In the genomic region with DNA sequence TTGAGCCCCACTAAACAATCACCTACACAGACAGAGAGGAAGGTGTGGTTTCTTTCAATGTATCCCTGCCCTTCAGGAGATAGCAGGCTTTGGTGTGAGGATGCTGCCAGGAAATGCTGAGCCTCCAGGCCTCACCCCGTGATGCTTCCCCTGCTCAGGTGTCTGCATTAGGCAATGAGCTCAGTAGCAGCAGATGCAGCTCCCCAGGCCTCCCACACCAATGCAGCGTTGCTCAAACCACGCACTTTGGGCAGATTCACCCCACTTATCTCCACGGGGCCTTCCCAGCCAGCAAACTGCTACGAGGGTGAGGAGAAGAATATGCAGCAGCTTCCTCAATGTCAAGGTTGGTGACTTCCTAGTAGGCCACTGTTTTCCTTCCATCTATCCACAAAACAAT, we compare ENCODE assay signal across 23 cellular contexts.
DNase-seq lines count a peak whose midpoint lies in the region; ATAC-seq and TF ChIP-seq lines count a peak whose summit lies in the region.
"Had no signal": no experiment of that assay in that cellular context is flagged by ENCODE, and none has a peak within 500 bp of the region (broad histone marks: within the 10 kb centered on the region; RNA-seq: fewer than 3 reads in every experiment).

No MANE protein-coding gene starts in this region.

- 85 to 86% methylated on average over 1 to 5 of the region's 5 CpGs for WGBS in endodermal cell (ENCODE audit: insufficient coverage in 1 of 2, insufficient read length in 1 of 2), 2 experiments

- H3K36me3 Mint-ChIP-seq in endodermal cell (ENCODE audit: low read depth): no peaks in the 10 kb centered on the region
- H3K36me3 Mint-ChIP-seq: activated naive CD4-positive, alpha-beta T cell treated with anti-CD3 and anti-CD28 coated beads, Interleukin-2, amount 10 ng/mL, durations not matched to agents 7 days and 5 days; naive B cell; stimulated activated effector memory CD8-positive, alpha-beta T cell treated with anti-CD3 and anti-CD28 coated beads, Interleukin-12 subunit alpha, Interleukin-12 subunit beta, amount 100 ng/mL, for 72 hours had no signal

- H3K9me3 Mint-ChIP-seq in endodermal cell: no peaks in the 10 kb centered on the region
- H3K9me3 Mint-ChIP-seq: activated CD8-positive, alpha-beta T cell treated with anti-CD3 and anti-CD28 coated beads for 36 hours; activated naive CD4-positive, alpha-beta T cell treated with anti-CD3 and anti-CD28 coated beads, Interleukin-2, amount 10 ng/mL, durations not matched to agents 7 days and 5 days; activated T-cell treated with anti-CD3 and anti-CD28 coated beads, Interleukin-2, amount 50 U/mL, for 24 hours; CD4-positive, alpha-beta T cell; dendritic cell treated with granulocyte-macrophage colony-stimulating factor and Interleukin-4, amounts not matched to agents 40 ng/mL and 50 ng/mL, for 4 days; naive B cell; stimulated activated effector memory CD8-positive, alpha-beta T cell treated with anti-CD3 and anti-CD28 coated beads, Interleukin-12 subunit alpha, Interleukin-12 subunit beta, amount 100 ng/mL, for 72 hours had no signal

- no peak overlapping the region for H3K9ac ChIP-seq in endodermal cell (ENCODE audit: extremely low read depth, low read length, poor library complexity, severe bottlenecking)
- H3K9ac ChIP-seq: GM23248, parathyroid adenoma had no signal

- H3K9me3 ChIP-seq in endodermal cell (ENCODE audit: control insufficient read depth, low read length): no peaks in the 10 kb centered on the region
- H3K9me3 ChIP-seq: right lobe of liver had no signal

- peaks cover 16% of the 10 kb centered on the region for H3K4me1 Mint-ChIP-seq in endodermal cell
- H3K4me1 Mint-ChIP-seq: activated naive CD4-positive, alpha-beta T cell treated with anti-CD3 and anti-CD28 coated beads, Interleukin-2, amount 10 ng/mL, durations not matched to agents 7 days and 5 days; naive B cell; stimulated activated effector memory CD8-positive, alpha-beta T cell treated with anti-CD3 and anti-CD28 coated beads, Interleukin-12 subunit alpha, Interleukin-12 subunit beta, amount 100 ng/mL, for 72 hours had no signal

- H3K27me3 Mint-ChIP-seq in endodermal cell (ENCODE audit: insufficient read depth): no peaks in the 10 kb centered on the region
- H3K27me3 Mint-ChIP-seq: activated CD8-positive, alpha-beta T cell treated with anti-CD3 and anti-CD28 coated beads for 36 hours; activated naive CD4-positive, alpha-beta T cell treated with anti-CD3 and anti-CD28 coated beads, Interleukin-2, amount 10 ng/mL, durations not matched to agents 7 days and 5 days; activated T-cell treated with anti-CD3 and anti-CD28 coated beads, Interleukin-2, amount 50 U/mL, for 24 hours; CD4-positive, alpha-beta T cell had no signal

- H3K4me3 Mint-ChIP-seq in endodermal cell: no peak overlapping the region
- H3K4me3 Mint-ChIP-seq: activated CD8-positive, alpha-beta T cell treated with anti-CD3 and anti-CD28 coated beads for 36 hours; activated naive CD4-positive, alpha-beta T cell treated with anti-CD3 and anti-CD28 coated beads, Interleukin-2, amount 10 ng/mL, durations not matched to agents 7 days and 5 days; activated T-cell treated with anti-CD3 and anti-CD28 coated beads, Interleukin-2, amount 50 U/mL, for 24 hours; CD4-positive, alpha-beta T cell; dendritic cell treated with granulocyte-macrophage colony-stimulating factor and Interleukin-4, amounts not matched to agents 40 ng/mL and 50 ng/mL, for 4 days; naive B cell; stimulated activated effector memory CD8-positive, alpha-beta T cell treated with anti-CD3 and anti-CD28 coated beads, Interleukin-12 subunit alpha, Interleukin-12 subunit beta, amount 100 ng/mL, for 72 hours had no signal

- H3K27me3 ChIP-seq in endodermal cell (ENCODE audit: control insufficient read depth, insufficient read depth, low read length, poor library complexity, severe bottlenecking): no peaks in the 10 kb centered on the region
- H3K27me3 ChIP-seq: hepatocyte, right lobe of liver had no signal

- H3K4me3 ChIP-seq in endodermal cell (ENCODE audit: low read length): no peak overlapping the region
- H3K4me3 ChIP-seq: GM23248, hepatocyte, right lobe of liver, SK-N-MC had no signal

- H3K27ac Mint-ChIP-seq in endodermal cell: no peak overlapping the region
- H3K27ac Mint-ChIP-seq: activated CD8-positive, alpha-beta T cell treated with anti-CD3 and anti-CD28 coated beads for 36 hours; activated naive CD4-positive, alpha-beta T cell treated with anti-CD3 and anti-CD28 coated beads, Interleukin-2, amount 10 ng/mL, durations not matched to agents 7 days and 5 days; activated T-cell treated with anti-CD3 and anti-CD28 coated beads, Interleukin-2, amount 50 U/mL, for 24 hours; CD4-positive, alpha-beta T cell; dendritic cell treated with granulocyte-macrophage colony-stimulating factor and Interleukin-4, amounts not matched to agents 40 ng/mL and 50 ng/mL, for 4 days; naive B cell; stimulated activated effector memory CD8-positive, alpha-beta T cell treated with anti-CD3 and anti-CD28 coated beads, Interleukin-12 subunit alpha, Interleukin-12 subunit beta, amount 100 ng/mL, for 72 hours had no signal

- H3K36me3 ChIP-seq in endodermal cell (ENCODE audit: control insufficient read depth, insufficient read depth, low read length): no peaks in the 10 kb centered on the region
- H3K36me3 ChIP-seq: right lobe of liver had no signal

- TF ChIP-seq CTCF in endodermal cell (conservative IDR thresholded peaks at IDR 0.05): no peak

- no peak overlapping the region for H3K27ac ChIP-seq in endodermal cell (ENCODE audit: low read depth, low read length)
- H3K27ac ChIP-seq: GM23248, hepatocyte, parathyroid adenoma, right lobe of liver, SK-N-MC had no signal

- DNase-seq in DMS153 treated with DMSO at 0.1 percent for 48 hours (lab: John Stamatoyannopoulos, UW; ENCODE audit: unreplicated experiment) (peak; percentile 48), NCI-H2029 (lab: John Stamatoyannopoulos, UW) (peak; percentile 63), NCI-H748 (lab: John Stamatoyannopoulos, UW; ENCODE audit: unreplicated experiment) (peak; percentile 29), endodermal cell (peak; percentile 71), amniotic stem cell (lab: John Stamatoyannopoulos, UW) (no peak)
- no peak for DNase-seq in activated naive CD4-positive, alpha-beta T cell treated with Interleukin-2 at 50 U/mL for 16 hours
- DNase-seq: activated CD4-positive, CD25-positive, alpha-beta regulatory T cell; activated CD8-positive, alpha-beta T cell treated with anti-CD3 and anti-CD28 coated beads for 36 hours; activated naive CD4-positive, alpha-beta T cell treated with anti-CD3 and anti-CD28 coated beads, Interleukin-2, amount 10 ng/mL, durations not matched to agents 7 days and 5 days; activated T-cell treated with anti-CD3 and anti-CD28 coated beads, Interleukin-2, amount 50 U/mL, for 24 hours; CD4-positive, alpha-beta T cell; GM23248; mammary epithelial cell; naive B cell; NCI-H1436; right lobe of liver had no signal

- ATAC-seq in GM18909 (IDR thresholded peaks at IDR 0.05; ENCODE audit: poor library complexity, unreplicated experiment) (no peak), GM19452 (IDR thresholded peaks at IDR 0.05; ENCODE audit: unreplicated experiment) (no peak)
- ATAC-seq: activated CD8-positive, alpha-beta T cell treated with anti-CD3 and anti-CD28 coated beads for 36 hours; stimulated activated effector memory CD8-positive, alpha-beta T cell treated with anti-CD3 and anti-CD28 coated beads, Interleukin-12 subunit alpha, Interleukin-12 subunit beta, amount 100 ng/mL, for 72 hours had no signal

- H3K4me1 ChIP-seq in endodermal cell (ENCODE audit: control insufficient read depth, insufficient read depth, low read length): no peaks in the 10 kb centered on the region
- H3K4me1 ChIP-seq: parathyroid adenoma, right lobe of liver had no signal

Comparison
In these comparisons a context has a peak if more than half of its experiments do, and no peak if none do; other contexts are left out.
1. DNase-seq: peak in DMS153 treated with DMSO at 0.1 percent for 48 hours (single experiment), NCI-H2029 (single experiment), NCI-H748 (single experiment) and endodermal cell (single experiment); none in amniotic stem cell (single experiment) and activated naive CD4-positive, alpha-beta T cell treated with Interleukin-2 at 50 U/mL for 16 hours (single experiment).